ENCODE assay signal across 7 cellular contexts in the genomic region with DNA sequence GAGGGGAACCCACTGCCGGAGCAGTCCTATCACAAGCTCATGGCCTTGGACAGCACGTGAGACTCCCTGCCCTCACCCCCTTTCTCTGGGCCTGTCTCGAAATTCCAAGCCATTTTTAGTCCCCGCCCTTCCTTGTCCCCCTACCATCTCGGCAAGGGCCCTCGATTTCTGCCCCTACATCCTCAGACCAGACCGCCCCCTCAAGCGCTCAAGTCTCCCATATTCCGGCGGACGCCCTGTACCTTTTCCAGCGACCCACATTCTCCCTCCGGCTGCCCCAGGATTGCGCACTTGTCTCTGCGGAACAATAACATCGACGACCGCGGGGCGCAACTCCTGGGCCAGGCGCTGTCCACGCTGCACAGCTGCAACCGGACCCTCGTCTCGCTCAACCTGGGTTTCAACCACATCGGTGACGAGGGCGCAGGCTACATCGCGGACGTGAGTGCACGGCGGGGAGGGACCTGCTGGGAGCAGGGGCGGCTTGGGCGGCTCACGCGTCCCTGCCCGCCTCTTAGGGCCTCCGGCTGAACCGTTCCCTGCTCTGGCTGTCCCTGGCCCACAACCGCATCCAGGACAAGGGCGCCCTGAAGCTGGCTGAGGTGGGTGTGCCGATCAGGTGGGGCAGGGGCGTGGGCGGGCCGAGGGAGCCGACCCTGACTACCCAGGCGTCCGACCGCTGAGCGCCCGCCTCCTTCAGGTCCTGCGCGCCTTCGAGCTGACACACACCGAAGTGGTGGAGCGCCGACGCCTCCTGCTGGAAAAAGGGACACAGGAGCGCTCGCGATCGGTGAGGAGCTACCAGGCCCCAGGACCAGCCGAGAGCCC. TPM values are rescaled to one million over a fixed set of nuclear protein-coding genes. Genes with fewer than 3 reads are reported as not detected.
DNase-seq lines count a peak whose midpoint lies in the region; ATAC-seq, FAIRE-seq and TF ChIP-seq lines count a peak whose summit lies in the region.

No MANE protein-coding gene starts in this region.

- H3K4me3 ChIP-seq in bronchial epithelial cell (ENCODE audit: low read depth, low read length) (peak overlapping the region; percentile 33), kidney epithelial cell (ENCODE audit: low read depth, low read length) (peak overlapping the region; percentile 17)

- in situ Hi-C loops in GM13976 (cut with MboI; ENCODE audit: low sequenced_read_pairs, unreplicated experiment), result no loop called here

- FAIRE-seq in bronchial epithelial cell (lab: Jason Lieb, UNC), result no peak

- H3K27me3 ChIP-seq in bronchial epithelial cell (ENCODE audit: control insufficient read depth, insufficient read depth, low read length) (peaks cover 32% of the 10 kb centered on the region), kidney epithelial cell (ENCODE audit: control insufficient read depth, insufficient read depth, low read length) (peaks cover 58% of the 10 kb centered on the region)

- peak; percentile 77 for DNase-seq in GM13976 (ENCODE audit: low spot score)
- peak; percentile 86 to 90 for DNase-seq in NCI-H187 (lab: John Stamatoyannopoulos, UW)
- DNase-seq in bronchial epithelial cell (ENCODE audit: low read depth), result peak; percentile 59
- DNase-seq in kidney epithelial cell (ENCODE audit: low read depth), result peak; percentile 19
- peak; percentile 71 for DNase-seq in stimulated activated CD4-positive, alpha-beta T cell treated with anti-CD3 and anti-CD28 coated beads, Interleukin-4, amount 100 ng/mL, for 24 hours

- H3K27ac ChIP-seq in VCaP, result no peak overlapping the region; the same call in 1 of the 2 replicates

- no peaks in the 10 kb centered on the region for H3K36me3 ChIP-seq in bronchial epithelial cell (ENCODE audit: control insufficient read depth, insufficient read depth, low read length)
- H3K36me3 ChIP-seq in kidney epithelial cell (ENCODE audit: control insufficient read depth, insufficient read depth, low read length), result no peaks in the 10 kb centered on the region

- TF ChIP-seq CTCF in GM13976 (IDR thresholded peaks at IDR 0.05; ENCODE audit: borderline replicate concordance, control extremely low read depth, extremely low read depth, insufficient read depth, missing control alignments) (peak; percentile 49), VCaP (conservative IDR thresholded peaks at IDR 0.05) (peak; percentile 93), bronchial epithelial cell (IDR thresholded peaks at IDR 0.05; ENCODE audit: insufficient read depth, low read length, severe bottlenecking) (peak; percentile 89), kidney epithelial cell (IDR thresholded peaks at IDR 0.05; ENCODE audit: insufficient read depth, low read length, poor library complexity, severe bottlenecking) (peak; percentile 83)

- no peak for ATAC-seq in GM19397 (IDR thresholded peaks at IDR 0.05; ENCODE audit: unreplicated experiment)

RNA-seq across cellular contexts. Expression of a gene that starts 7.0 kb away (rescaled TPM):
- total RNA-seq in bronchial epithelial cell (not detected in 2 replicates), kidney epithelial cell (not detected in 2 replicates)

RNA-seq across cellular contexts. Expression of a gene that starts 33.9 kb away (rescaled TPM):
- total RNA-seq in bronchial epithelial cell, result 1.8 TPM in 2 replicates
- total RNA-seq in kidney epithelial cell, result 10.3 and 17.1 TPM in 2 replicates

Comparison
In these comparisons a context has a peak if more than half of its experiments do, and no peak if none do; other contexts are left out.
1. DNase-seq: peak in every context shown above with its lines; median percentile 88 in NCI-H187; 77 in GM13976; 71 in stimulated activated CD4-positive, alpha-beta T cell treated with anti-CD3 and anti-CD28 coated beads, Interleukin-4, amount 100 ng/mL, for 24 hours; 59 in bronchial epithelial cell; 19 in kidney epithelial cell.